In genomic region chr4:78749258-78749971, GRCh38 we compare ENCODE assay signal across 11 cellular contexts. TPM values are rescaled to one million over a fixed set of nuclear protein-coding genes. Genes with fewer than 3 reads are reported as not detected.
DNase-seq lines count a peak whose midpoint lies in the region; ATAC-seq and TF ChIP-seq lines count a peak whose summit lies in the region.
"Had no signal": no experiment of that assay in that cellular context is flagged by ENCODE, and none has a peak within 500 bp of the region (broad histone marks: within the 10 kb centered on the region; RNA-seq: fewer than 3 reads in every experiment).

No MANE protein-coding gene starts in this region.

- DNase-seq in NCI-H2227 (lab: John Stamatoyannopoulos, UW; ENCODE audit: unreplicated experiment) (peak; percentile 28), osteocyte (ENCODE audit: extremely low spot score, unreplicated experiment) (no peak), DMS 273 treated with DMSO at 0.1 percent for 48 hours (lab: John Stamatoyannopoulos, UW) (no peak), left lobe of liver (ENCODE audit: low spot score) (no peak), DMS79 treated with DMSO at 0.1 percent for 48 hours (lab: John Stamatoyannopoulos, UW) (no peak)
- DNase-seq: activated CD4-positive, alpha-beta T cell treated with anti-CD3 and anti-CD28 coated beads, Interleukin-2, amount 10 ng/mL, durations not matched to agents 24 days and 14 days; activated naive CD8-positive, alpha-beta T cell treated with anti-CD3 and anti-CD28 coated beads, Interleukin-2, amount 10 ng/mL, durations not matched to agents 7 days and 5 days; NCI-H1436 treated with DMSO at 0.1 percent for 48 hours had no signal

- H3K36me3 Mint-ChIP-seq in osteocyte (ENCODE audit: unreplicated experiment), result no peaks in the 10 kb centered on the region

- H3K9me3 Mint-ChIP-seq in osteocyte (ENCODE audit: unreplicated experiment), result no peaks in the 10 kb centered on the region
- H3K9me3 Mint-ChIP-seq: activated CD4-positive, alpha-beta T cell treated with anti-CD3 and anti-CD28 coated beads, Interleukin-2, amount 10 ng/mL, durations not matched to agents 24 days and 14 days; activated naive CD8-positive, alpha-beta T cell treated with anti-CD3 and anti-CD28 coated beads, Interleukin-2, amount 10 ng/mL, durations not matched to agents 7 days and 5 days had no signal

- peaks cover 13% of the 10 kb centered on the region for H3K4me1 Mint-ChIP-seq in osteocyte (ENCODE audit: unreplicated experiment)
- H3K4me1 Mint-ChIP-seq: activated CD4-positive, alpha-beta T cell treated with anti-CD3 and anti-CD28 coated beads, Interleukin-2, amount 10 ng/mL, durations not matched to agents 24 days and 14 days had no signal

- H3K27ac Mint-ChIP-seq in osteocyte (ENCODE audit: unreplicated experiment), result peak overlapping the region; percentile 6
- H3K27ac Mint-ChIP-seq: activated CD4-positive, alpha-beta T cell treated with anti-CD3 and anti-CD28 coated beads, Interleukin-2, amount 10 ng/mL, durations not matched to agents 24 days and 14 days; activated naive CD8-positive, alpha-beta T cell treated with anti-CD3 and anti-CD28 coated beads, Interleukin-2, amount 10 ng/mL, durations not matched to agents 7 days and 5 days had no signal

- TF ChIP-seq CTCF in osteocyte (IDR thresholded peaks at IDR 0.05), result no peak

- H3K4me3 Mint-ChIP-seq in osteocyte (ENCODE audit: unreplicated experiment), result no peak overlapping the region
- H3K4me3 Mint-ChIP-seq: activated CD4-positive, alpha-beta T cell treated with anti-CD3 and anti-CD28 coated beads, Interleukin-2, amount 10 ng/mL, durations not matched to agents 24 days and 14 days; activated naive CD8-positive, alpha-beta T cell treated with anti-CD3 and anti-CD28 coated beads, Interleukin-2, amount 10 ng/mL, durations not matched to agents 7 days and 5 days had no signal

- ATAC-seq in GM18907 (IDR thresholded peaks at IDR 0.05; ENCODE audit: unreplicated experiment) (peak; percentile 35), HG02623 (IDR thresholded peaks at IDR 0.05; ENCODE audit: unreplicated experiment) (peak; percentile 29), left lobe of liver (no peak), HG03469 (IDR thresholded peaks at IDR 0.05; ENCODE audit: unreplicated experiment) (no peak)

- no peaks in the 10 kb centered on the region for H3K27me3 Mint-ChIP-seq in osteocyte (ENCODE audit: unreplicated experiment)
- H3K27me3 Mint-ChIP-seq: activated CD4-positive, alpha-beta T cell treated with anti-CD3 and anti-CD28 coated beads, Interleukin-2, amount 10 ng/mL, durations not matched to agents 24 days and 14 days; activated naive CD8-positive, alpha-beta T cell treated with anti-CD3 and anti-CD28 coated beads, Interleukin-2, amount 10 ng/mL, durations not matched to agents 7 days and 5 days had no signal

RNA-seq across cellular contexts. Expression of gene BMP2K, which starts 26.7 kb away (rescaled TPM):
- total RNA-seq in osteocyte, result 19.5 and 23.0 TPM in 2 replicates
- total RNA-seq in left lobe of liver, result 14.2 TPM

Comparison
In these comparisons a context has a peak if more than half of its experiments do, and no peak if none do; other contexts are left out.
1. ATAC-seq: peak in GM18907 (single experiment) and HG02623 (single experiment); none in left lobe of liver (single experiment) and HG03469 (single experiment).